ENCODE assay signal across 20 cellular contexts in the genomic region with DNA sequence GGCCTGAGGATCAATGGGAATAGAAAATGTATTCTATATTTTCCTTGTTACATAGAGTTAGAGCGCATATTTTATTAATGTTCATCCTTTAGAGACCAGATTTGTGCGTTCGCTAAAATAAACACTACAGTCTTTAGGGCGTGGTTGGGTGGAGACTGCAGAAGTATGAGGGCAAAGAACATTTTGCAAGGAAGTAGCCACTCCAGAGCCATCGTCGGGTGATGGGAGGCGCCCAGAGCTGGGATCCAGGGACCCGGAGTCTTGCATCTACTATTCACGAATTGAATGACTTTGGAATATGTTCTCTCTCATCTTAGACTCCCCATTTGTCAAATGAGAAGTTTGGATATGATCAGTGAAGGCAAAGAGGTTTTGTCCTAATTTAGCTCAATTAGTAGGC.
"Had no signal": no experiment of that assay in that cellular context is flagged by ENCODE, and none has a peak within 500 bp of the region (broad histone marks: within the 10 kb centered on the region; RNA-seq: fewer than 3 reads in every experiment).

No MANE protein-coding gene starts in this region.

- DNase-seq: KBM-7, MV-4-11, NCI-H1092, NCI-H1105 treated with DMSO at 0.1 percent for 48 hours, NCI-H1417 treated with DMSO at 0.1 percent for 48 hours, NCI-H146, NCI-H187, NCI-H2029, NCI-H2171 treated with DMSO at 0.1 percent for 48 hours, NCI-H226, NCI-H446, NCI-H510A, NCI-H524 treated with DMSO at 0.1 percent for 48 hours, NCI-H69, NCI-H774, Right ventricle myocardium superior, RPMI8226, SIG-M5 had no signal

- H3K27me3 ChIP-seq: SJSA1 had no signal

- H3K4me3 ChIP-seq: SJSA1, SK-N-MC had no signal

- H3K9me3 ChIP-seq: SJSA1 had no signal

- H3K27ac ChIP-seq: SJSA1, SK-N-MC had no signal

- H3K36me3 ChIP-seq: SJSA1 had no signal

- H3K4me1 ChIP-seq: SJSA1 had no signal
